1 cellular context compared by ENCODE assay signal in the genomic region with DNA sequence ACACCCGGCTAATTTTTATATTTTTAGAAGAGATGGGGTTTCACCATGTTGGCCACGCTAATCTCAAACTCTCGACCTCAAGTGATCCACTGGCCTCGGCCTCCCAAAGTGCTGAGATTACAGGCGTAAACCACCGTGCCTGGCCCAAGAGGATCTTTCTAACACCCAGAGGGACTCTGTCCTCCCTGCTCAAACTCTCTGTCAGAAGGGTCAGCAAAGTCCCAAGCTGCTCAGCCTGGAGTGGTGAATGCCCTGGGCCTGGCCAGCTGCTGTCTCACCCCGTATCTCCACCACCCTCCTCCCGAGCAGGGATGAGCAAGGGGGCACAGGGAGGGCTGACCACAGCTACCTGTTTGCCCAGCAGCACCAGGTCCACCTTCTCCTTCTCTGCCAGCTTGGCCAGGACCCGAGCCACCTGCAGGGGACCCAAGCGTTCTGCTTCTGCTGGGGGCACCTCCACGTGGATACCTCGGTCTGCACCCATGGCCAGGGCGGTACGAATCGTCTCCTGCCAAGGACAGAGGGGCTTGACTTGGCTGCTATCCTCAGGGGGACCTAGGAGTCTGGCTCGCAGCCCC.
TF ChIP-seq lines count a peak whose summit lies in the region.

No MANE protein-coding gene starts in this region.

TF ChIP-seq in neural cell, 6 proteins besides CTCF, POLR2A, EP300 and RAD21 (continued from another document):
- TF ChIP-seq POLR2AphosphoS5 (IDR thresholded peaks at IDR 0.05), result no peak
- TF ChIP-seq TAF1 (IDR thresholded peaks at IDR 0.05; ENCODE audit: low read depth), result no peak
- no peak for TF ChIP-seq EZH2 (IDR thresholded peaks at IDR 0.05; ENCODE audit: borderline replicate concordance, insufficient read depth, low read length, poor library complexity, severe bottlenecking)
